Comparison of ENCODE assay signal across 12 cellular contexts in the genomic region with DNA sequence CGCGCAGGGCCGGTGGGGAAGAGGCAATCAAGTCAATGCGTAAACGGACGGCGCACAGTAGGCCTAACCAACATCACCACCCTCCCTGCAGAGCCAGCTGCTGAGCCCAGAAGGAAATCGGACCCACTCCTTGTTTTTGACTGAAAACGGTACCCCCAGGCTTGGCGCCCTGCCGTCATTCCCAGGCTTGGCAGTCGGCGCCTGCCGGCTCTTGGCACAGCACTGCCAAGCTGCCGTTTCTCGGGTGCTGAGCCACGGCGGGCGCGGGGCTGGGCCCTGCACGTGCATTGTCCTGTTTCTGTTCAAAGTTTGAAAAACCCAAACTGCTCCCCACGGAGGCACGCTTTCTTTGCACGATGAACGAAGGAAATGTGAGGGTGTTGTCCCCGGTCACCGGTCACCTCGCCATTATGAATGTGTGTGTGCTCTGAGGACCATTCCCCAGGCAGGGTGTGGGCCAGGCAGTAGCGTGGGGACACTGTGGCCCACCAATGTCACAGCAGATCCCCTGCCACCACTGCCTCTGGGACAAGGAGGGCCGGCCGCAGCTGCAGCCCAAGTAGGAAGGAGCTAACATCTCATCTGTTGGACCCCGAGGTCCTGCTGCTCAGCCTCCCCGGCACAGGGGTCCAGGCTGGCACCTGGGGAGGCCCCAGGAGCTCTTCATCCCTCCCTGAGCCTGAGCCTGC.
DNase-seq lines count a peak whose midpoint lies in the region; ATAC-seq lines count a peak whose summit lies in the region.
"Had no signal": no experiment of that assay in that cellular context is flagged by ENCODE, and none has a peak within 500 bp of the region (broad histone marks: within the 10 kb centered on the region; RNA-seq: fewer than 3 reads in every experiment).

No MANE protein-coding gene starts in this region.

- no peaks in the 10 kb centered on the region for H3K36me3 ChIP-seq in BLaER1 treated with 17β-estradiol and CSF1 and Interleukin-3, amounts not matched to agents 10 nM and 100 nM
- no peaks in the 10 kb centered on the region for H3K36me3 ChIP-seq in effector memory CD4-positive, alpha-beta T cell (ENCODE audit: control insufficient read depth, insufficient read depth, low read length)

- peaks cover 0 to 40% (median 7%) of the 10 kb centered on the region in 11 experiments; a peak in 10 of 22 replicates for H4K20me1 ChIP-seq in BLaER1 treated with 17β-estradiol and CSF1 and Interleukin-3, amounts not matched to agents 10 nM and 100 nM

- H3K4me3 ChIP-seq in BLaER1 treated with 17β-estradiol and CSF1 and Interleukin-3, amounts not matched to agents 10 nM and 100 nM: no peak overlapping the region
- H3K4me3 ChIP-seq in effector memory CD4-positive, alpha-beta T cell (ENCODE audit: insufficient read depth, low read depth, low read length, poor library complexity, severe bottlenecking): no peak overlapping the region

- H3K4me2 ChIP-seq in BLaER1 treated with 17β-estradiol and CSF1 and Interleukin-3, amounts not matched to agents 10 nM and 100 nM: peak overlapping the region in 9 of 11 experiments; percentile 21 to 80 (median 61); a peak in 17 of 22 replicates

- H3K27me3 ChIP-seq in BLaER1 treated with 17β-estradiol and CSF1 and Interleukin-3, amounts not matched to agents 10 nM and 100 nM: peaks cover 16 to 54% (median 27%) of the 10 kb centered on the region in 11 experiments
- H3K27me3 ChIP-seq in effector memory CD4-positive, alpha-beta T cell (replicated peaks; ENCODE audit: control insufficient read depth, insufficient read depth, low read length, poor library complexity, severe bottlenecking): no peaks in the 10 kb centered on the region

- peaks cover 0 to 93% (median 74%) of the 10 kb centered on the region in 10 experiments; a peak in 17 of 20 replicates for H3K4me1 ChIP-seq in BLaER1 treated with 17β-estradiol and CSF1 and Interleukin-3, amounts not matched to agents 10 nM and 100 nM
- no peaks in the 10 kb centered on the region for H3K4me1 ChIP-seq in effector memory CD4-positive, alpha-beta T cell (ENCODE audit: control insufficient read depth, insufficient read depth, low read length, poor library complexity, severe bottlenecking)

- ATAC-seq in GM21515 (IDR thresholded peaks at IDR 0.05; ENCODE audit: unreplicated experiment): no peak

- peak; percentile 38 for DNase-seq in NCI-H446 treated with DMSO at 0.1 percent for 48 hours (lab: John Stamatoyannopoulos, UW)
- DNase-seq in globus pallidus (ENCODE audit: low spot score): peak; percentile 74
- peak; percentile 67 for DNase-seq in pons (ENCODE audit: low spot score)
- no peak for DNase-seq in kidney tubule cell (ENCODE audit: low spot score)
- no peak for DNase-seq in effector memory CD4-positive, alpha-beta T cell
- DNase-seq: ACHN; AML-193; CD4-positive, alpha-beta T cell; H9; NCI-H1930 had no signal

- H3K9ac ChIP-seq in BLaER1 treated with 17β-estradiol and CSF1 and Interleukin-3, amounts not matched to agents 10 nM and 100 nM: peak overlapping the region in 3 of 11 experiments; percentile 0 to 13 (median 13); a peak in 2 of 22 replicates

- no peaks in the 10 kb centered on the region for H3K9me3 ChIP-seq in BLaER1 treated with 17β-estradiol and CSF1 and Interleukin-3, amounts not matched to agents 10 nM and 100 nM (replicated peaks in 1 of 11)
- no peaks in the 10 kb centered on the region for H3K9me3 ChIP-seq in effector memory CD4-positive, alpha-beta T cell (ENCODE audit: control insufficient read depth, low read length)

- no peak overlapping the region for H3K27ac ChIP-seq in BLaER1 treated with 17β-estradiol and CSF1 and Interleukin-3, amounts not matched to agents 10 nM and 100 nM
- H3K27ac ChIP-seq in effector memory CD4-positive, alpha-beta T cell (ENCODE audit: insufficient read depth, low read length, poor library complexity, severe bottlenecking): no peak overlapping the region

Comparison
In these comparisons a context has a peak if more than half of its experiments do, and no peak if none do; other contexts are left out.
1. DNase-seq: peak in NCI-H446 treated with DMSO at 0.1 percent for 48 hours (single experiment), globus pallidus (single experiment) and pons (single experiment); none in kidney tubule cell (single experiment) and effector memory CD4-positive, alpha-beta T cell (0 of 3).